28 cellular contexts compared by ENCODE assay signal in the genomic region with DNA sequence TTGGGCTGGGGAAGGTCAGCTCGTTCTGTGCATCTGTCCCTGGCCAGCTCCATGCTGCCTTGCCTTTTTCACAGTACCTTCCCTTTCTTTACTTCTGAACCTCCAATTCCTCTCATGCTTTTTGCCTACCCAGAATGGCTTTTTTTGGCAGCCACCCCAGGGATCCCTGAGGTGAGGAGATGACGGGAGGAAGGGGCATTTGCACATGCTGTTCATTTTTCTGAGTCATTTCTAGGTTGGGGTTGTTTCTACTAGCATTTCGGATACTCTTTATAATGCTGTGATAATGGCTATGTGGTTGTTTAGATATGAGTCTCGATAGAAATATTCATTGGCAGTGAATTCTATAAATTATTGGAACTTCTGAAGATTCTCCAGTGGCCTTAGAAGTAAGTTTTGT.
"Had no signal": no experiment of that assay in that cellular context is flagged by ENCODE, and none has a peak within 500 bp of the region (broad histone marks: within the 10 kb centered on the region; RNA-seq: fewer than 3 reads in every experiment).

No MANE protein-coding gene starts in this region.

- DNase-seq: activated CD4-positive, alpha-beta T cell treated with anti-CD3 and anti-CD28 coated beads, Interleukin-2, amount 10 ng/mL, durations not matched to agents 24 days and 14 days; activated CD4-positive, alpha-beta T cell treated with anti-CD3 and anti-CD28 coated beads, Interleukin-2, amount 50 U/mL, for 4 hours; activated CD8-positive, alpha-beta T cell treated with anti-CD3 and anti-CD28 coated beads for 36 hours; activated effector memory CD4-positive, alpha-beta T cell treated with anti-CD3 and anti-CD28 coated beads, Interleukin-2, amount 50 U/mL, for 16 hours; activated naive CD4-positive, alpha-beta T cell; activated naive CD4-positive, alpha-beta T cell treated with anti-CD3 and anti-CD28 coated beads, Interleukin-2, amount 50 U/mL, for 16 hours; activated naive CD8-positive, alpha-beta T cell treated with anti-CD3 and anti-CD28 coated beads for 36 hours; activated T-cell treated with anti-CD3 and anti-CD28 coated beads, Interleukin-2, amount 50 U/mL, for 1 hour; activated T-cell treated with anti-CD3 and anti-CD28 coated beads, Interleukin-2, amount 50 U/mL, for 72 hours; amniotic stem cell; KG1; NCI-H1048; NCI-H1105 treated with DMSO at 0.1 percent for 48 hours; NCI-H1436; NCI-H1694; NCI-H1930; NCI-H2081 treated with DMSO at 0.1 percent for 48 hours; NCI-H345; NCI-H524 treated with DMSO at 0.1 percent for 48 hours; SHP77; SJCRH30; SK-N-SH had no signal

- H3K4me3 ChIP-seq: ascending aorta, cardiac muscle cell, SJCRH30 had no signal

- H3K36me3 ChIP-seq: ascending aorta, cardiac muscle cell, SJCRH30 had no signal

- H3K4me2 ChIP-seq: SK-N-SH had no signal

- H3K27ac Mint-ChIP-seq: activated CD4-positive, alpha-beta T cell treated with anti-CD3 and anti-CD28 coated beads, Interleukin-2, amount 10 ng/mL, durations not matched to agents 24 days and 14 days; activated CD8-positive, alpha-beta T cell treated with anti-CD3 and anti-CD28 coated beads for 36 hours; activated naive CD8-positive, alpha-beta T cell treated with anti-CD3 and anti-CD28 coated beads for 36 hours; activated T-cell treated with anti-CD3 and anti-CD28 coated beads, Interleukin-2, amount 50 U/mL, for 72 hours; activated T-helper 17 cell treated with anti-CD3 and anti-CD28 coated beads, Interleukin-2, amount 50 U/mL, for 72 hours; T-helper 1 cell treated with Interleukin-12 subunit alpha and Interleukin-12 subunit beta and Interleukin-4 antibody, amounts not matched to agents 30 μg/mL and 1 μg/mL, for 36 hours; T-helper 2 cell treated with Interferon-gamma antibody and Interleukin-4, amounts not matched to agents 5 μg/mL and 100 μg/mL, for 36 hours had no signal

- H3K4me3 Mint-ChIP-seq: activated CD4-positive, alpha-beta T cell treated with anti-CD3 and anti-CD28 coated beads, Interleukin-2, amount 10 ng/mL, durations not matched to agents 24 days and 14 days; activated CD8-positive, alpha-beta T cell treated with anti-CD3 and anti-CD28 coated beads for 36 hours; activated naive CD8-positive, alpha-beta T cell treated with anti-CD3 and anti-CD28 coated beads for 36 hours; activated T-cell treated with anti-CD3 and anti-CD28 coated beads, Interleukin-2, amount 50 U/mL, for 72 hours; activated T-helper 17 cell treated with anti-CD3 and anti-CD28 coated beads, Interleukin-2, amount 50 U/mL, for 72 hours; central memory CD8-positive, alpha-beta T cell; T-helper 1 cell treated with Interleukin-12 subunit alpha and Interleukin-12 subunit beta and Interleukin-4 antibody, amounts not matched to agents 30 μg/mL and 1 μg/mL, for 36 hours; T-helper 2 cell treated with Interferon-gamma antibody and Interleukin-4, amounts not matched to agents 5 μg/mL and 100 μg/mL, for 36 hours had no signal

- H3K36me3 Mint-ChIP-seq: activated naive CD8-positive, alpha-beta T cell treated with anti-CD3 and anti-CD28 coated beads for 36 hours had no signal

- H3K27me3 Mint-ChIP-seq: activated CD4-positive, alpha-beta T cell treated with anti-CD3 and anti-CD28 coated beads, Interleukin-2, amount 10 ng/mL, durations not matched to agents 24 days and 14 days; activated CD8-positive, alpha-beta T cell treated with anti-CD3 and anti-CD28 coated beads for 36 hours; activated naive CD8-positive, alpha-beta T cell treated with anti-CD3 and anti-CD28 coated beads for 36 hours; activated T-helper 17 cell treated with anti-CD3 and anti-CD28 coated beads, Interleukin-2, amount 50 U/mL, for 72 hours; central memory CD8-positive, alpha-beta T cell had no signal

- H3K4me1 Mint-ChIP-seq: activated CD4-positive, alpha-beta T cell treated with anti-CD3 and anti-CD28 coated beads, Interleukin-2, amount 10 ng/mL, durations not matched to agents 24 days and 14 days; activated naive CD8-positive, alpha-beta T cell treated with anti-CD3 and anti-CD28 coated beads for 36 hours; activated T-helper 17 cell treated with anti-CD3 and anti-CD28 coated beads, Interleukin-2, amount 50 U/mL, for 72 hours; central memory CD8-positive, alpha-beta T cell had no signal

- H3K9me3 ChIP-seq: ascending aorta, SJCRH30, SK-N-SH had no signal

- H3K27me3 ChIP-seq: ascending aorta, cardiac muscle cell, SJCRH30 had no signal

- H3K4me1 ChIP-seq: ascending aorta, SJCRH30 had no signal

- H3K27ac ChIP-seq: ascending aorta, cardiac muscle cell, SJCRH30 had no signal
